Comparison of ENCODE assay signal across 7 cellular contexts in the genomic region with DNA sequence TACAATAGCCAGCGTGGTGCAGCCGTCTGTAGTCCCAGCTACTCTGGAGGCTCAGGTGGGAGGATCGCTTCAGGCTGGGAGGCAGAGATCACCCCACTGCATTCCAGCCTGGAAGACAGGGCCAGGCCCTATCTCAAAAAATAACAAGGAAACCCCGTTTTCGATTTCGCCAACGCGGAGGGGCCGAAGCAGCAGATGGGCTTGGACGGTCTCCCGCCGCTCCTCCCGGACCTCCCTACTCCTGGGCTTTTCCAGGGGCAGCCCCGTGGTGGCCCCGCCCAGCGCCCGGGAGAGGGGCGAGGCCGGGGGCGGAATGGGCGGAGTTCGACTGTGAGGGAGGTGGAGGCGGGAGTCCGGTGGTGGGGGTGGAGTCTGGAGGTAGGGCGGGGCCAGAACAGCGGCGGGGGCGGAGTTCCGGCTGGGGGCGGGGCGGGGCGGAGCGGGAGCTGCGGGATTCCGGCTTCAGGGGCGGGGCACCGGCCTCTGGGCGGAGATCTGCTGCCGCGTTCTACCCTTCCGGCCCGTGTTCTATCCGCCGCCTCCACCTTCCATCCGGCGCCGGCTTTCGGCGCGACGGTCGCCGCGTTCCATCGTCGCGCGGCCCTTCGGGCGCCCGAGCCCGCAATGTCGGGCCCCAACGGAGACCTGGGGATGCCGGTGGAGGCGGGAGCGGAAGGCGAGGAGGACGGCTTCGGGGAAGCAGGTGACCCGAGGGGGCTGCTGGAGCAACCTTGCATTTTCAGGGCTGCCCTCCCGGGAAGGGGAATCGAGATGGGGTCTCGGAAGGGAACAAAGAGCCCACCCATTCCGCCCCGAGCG. TPM values are rescaled to one million over a fixed set of nuclear protein-coding genes. Genes with fewer than 3 reads are reported as not detected.
DNase-seq lines count a peak whose midpoint lies in the region; ATAC-seq and TF ChIP-seq lines count a peak whose summit lies in the region.

A gene with protein sequence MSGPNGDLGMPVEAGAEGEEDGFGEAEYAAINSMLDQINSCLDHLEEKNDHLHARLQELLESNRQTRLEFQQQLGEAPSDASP (plus strand): TSS at position 482 of the 819 bp plus-strand sequence. CDS start 143 bp downstream, at position 625.

- peaks cover 11 to 23% (median 20%) of the 10 kb centered on the region in 3 donors for H3K4me1 ChIP-seq in skeletal muscle tissue (ENCODE audit: control insufficient read depth in 3 of 3, insufficient read depth in 3 of 3, low read length in 3 of 3)

- H3K9me3 ChIP-seq in iPS-18c (ENCODE audit: control insufficient read depth, insufficient read depth, low read length) = no peaks in the 10 kb centered on the region
- H3K9me3 ChIP-seq in skeletal muscle tissue (ENCODE audit: control insufficient read depth in 3 of 3, low read length in 3 of 3) = no peaks in the 10 kb centered on the region

- ATAC-seq in GM18858 (IDR thresholded peaks at IDR 0.05; ENCODE audit: unreplicated experiment) (peak; percentile 42), HG03097 (IDR thresholded peaks at IDR 0.05; ENCODE audit: low FRiP score, unreplicated experiment) (peak; percentile 66)

- peak within 1 kb of the TSS; percentile 79 for H3K27ac ChIP-seq in VCaP
- peak within 1 kb of the TSS; percentile 19 for H3K27ac ChIP-seq in skeletal muscle tissue (ENCODE audit: low read depth, low read length)

- in situ Hi-C loops in T47D (cut with HindIII; ENCODE audit: low pct_unique_long_range_greater_than_20kb, low sequenced_read_pairs) = no loop called here

- DNase-seq in NCI-H2196 treated with DMSO at 0.1 percent for 48 hours (lab: John Stamatoyannopoulos, UW; ENCODE audit: unreplicated experiment) (peak; percentile 85), T47D (ENCODE audit: low read depth in 1 of 2, low spot score in 1 of 2) (peak; percentile 98)

- peak within 1 kb of the TSS; percentile 93 for H3K4me3 ChIP-seq in iPS-18c (ENCODE audit: insufficient read depth, low read depth, low read length)
- peak within 1 kb of the TSS; percentile 81 to 86 (median 83) for H3K4me3 ChIP-seq in skeletal muscle tissue (ENCODE audit: low read length in 3 of 3)

- peaks cover 13 to 21% (median 19%) of the 10 kb centered on the region in 3 donors for H3K36me3 ChIP-seq in skeletal muscle tissue (ENCODE audit: control insufficient read depth in 3 of 3, insufficient read depth in 3 of 3, low read length in 3 of 3)

- no peak for TF ChIP-seq CTCF in VCaP (conservative IDR thresholded peaks at IDR 0.05)

- H3K27me3 ChIP-seq in skeletal muscle tissue (ENCODE audit: control insufficient read depth in 3 of 3, insufficient read depth in 3 of 3, low read length in 3 of 3) = no peaks in the 10 kb centered on the region

- peak within 1 kb of the TSS; percentile 76 to 85 (median 84) for H3K9ac ChIP-seq in skeletal muscle tissue (ENCODE audit: low read depth in 1 of 3, low read length in 3 of 3)

RNA-seq across cellular contexts. Expression of the gene that starts here (rescaled TPM):
- total RNA-seq in skeletal muscle tissue = 7.8 TPM

Comparison
In these comparisons a context has a peak if more than half of its experiments do, and no peak if none do; other contexts are left out.
1. Peak in every context shown above with its lines: DNase-seq, ATAC-seq, H3K4me3 ChIP-seq and H3K27ac ChIP-seq.